ENCODE assay signal across 28 cellular contexts in genomic region chr13:44351505-44351854, GRCh38. TPM values are rescaled to one million over a fixed set of nuclear protein-coding genes. Genes with fewer than 3 reads are reported as not detected.
DNase-seq lines count a peak whose midpoint lies in the region; ATAC-seq and TF ChIP-seq lines count a peak whose summit lies in the region.
"Had no signal": no experiment of that assay in that cellular context is flagged by ENCODE, and none has a peak within 500 bp of the region (broad histone marks: within the 10 kb centered on the region; RNA-seq: fewer than 3 reads in every experiment).

No MANE protein-coding gene starts in this region.

- H3K4me1 ChIP-seq in DOHH2 (ENCODE audit: control insufficient read depth, low read length) (peaks cover 44% of the 10 kb centered on the region), right lobe of liver (peaks cover 0 to 12% (median 0%) of the 10 kb centered on the region in 4 donors), stomach (peaks cover 0 to 35% (median 3%) of the 10 kb centered on the region in 4 donors)
- H3K4me1 ChIP-seq: ascending aorta had no signal

- peaks cover 5% of the 10 kb centered on the region for H3K27me3 Mint-ChIP-seq in activated naive CD8-positive, alpha-beta T cell treated with anti-CD3 and anti-CD28 coated beads for 36 hours

- no peaks in the 10 kb centered on the region for H3K9me3 Mint-ChIP-seq in activated naive CD8-positive, alpha-beta T cell treated with anti-CD3 and anti-CD28 coated beads for 36 hours
- H3K9me3 Mint-ChIP-seq: activated T-cell treated with anti-CD3 and anti-CD28 coated beads, Interleukin-2, amount 50 U/mL, for 4 hours; nephron progenitor cell had no signal

- H3K4me2 ChIP-seq in DOHH2 (ENCODE audit: low read length) = peak overlapping the region; percentile 78

- H3K4me1 Mint-ChIP-seq in activated naive CD8-positive, alpha-beta T cell treated with anti-CD3 and anti-CD28 coated beads for 36 hours = peaks cover 10% of the 10 kb centered on the region

- H3K36me3 Mint-ChIP-seq in activated naive CD8-positive, alpha-beta T cell treated with anti-CD3 and anti-CD28 coated beads for 36 hours = no peaks in the 10 kb centered on the region
- H3K36me3 Mint-ChIP-seq: activated CD8-positive, alpha-beta memory T cell treated with anti-CD3 and anti-CD28 coated beads, Interleukin-2, amount 10 ng/mL, durations not matched to agents 7 days and 5 days had no signal

- no peaks in the 10 kb centered on the region for H4K20me1 ChIP-seq in DOHH2 (ENCODE audit: control insufficient read depth, insufficient read depth, low read depth, low read length)

- TF ChIP-seq CTCF in DOHH2 (IDR thresholded peaks at IDR 0.05; ENCODE audit: low read depth, low read length, poor library complexity, severe bottlenecking) = no peak
- TF ChIP-seq CTCF in right lobe of liver (IDR thresholded peaks at IDR 0.05) = no peak
- no peak for TF ChIP-seq CTCF in stomach (IDR thresholded peaks at IDR 0.05)

- 67% methylated on average over 1 of the region's 4 CpGs for WGBS in right lobe of liver (ENCODE audit: insufficient coverage, low coverage, low lambda C conversion rate, missing lambda C conversion rate)
- WGBS in stomach, 5 donors = 89 to 96% (median 92%) methylated on average over 4 of the region's 4 CpGs

- H3K27me3 ChIP-seq in DOHH2 (ENCODE audit: control insufficient read depth, low read length) (no peaks in the 10 kb centered on the region), right lobe of liver (no peaks in the 10 kb centered on the region), stomach (no peaks in the 10 kb centered on the region)
- H3K27me3 ChIP-seq: ascending aorta, ovary had no signal

- DNase-seq in ecto neural progenitor cell (ENCODE audit: low spot score) (peak; percentile 15), right lobe of liver (no peak), stomach (no peak), HPDE6-E6E7 (ENCODE audit: extremely low spot score) (no peak), medulla oblongata (ENCODE audit: extremely low spot score) (no peak)
- DNase-seq in activated naive CD8-positive, alpha-beta T cell treated with anti-CD3 and anti-CD28 coated beads for 36 hours = no peak
- DNase-seq: activated CD4-positive, alpha-beta T cell treated with anti-CD3 and anti-CD28 coated beads, Interleukin-2, amount 50 U/mL, for 4 hours; activated CD8-positive, alpha-beta memory T cell treated with anti-CD3 and anti-CD28 coated beads, Interleukin-2, amount 10 ng/mL, durations not matched to agents 7 days and 5 days; activated gamma-delta T cell treated with Interleukin-2 at 50 U/mL for 16 hours; activated T-cell treated with anti-CD3 and anti-CD28 coated beads, Interleukin-2, amount 50 U/mL, for 4 hours; C1 segment of cervical spinal cord; caudate nucleus; effector memory CD4-positive, alpha-beta T cell; KBM-7; mucosa of descending colon; NCI-H2029; nephron progenitor cell; NK-92 treated with Interleukin-12 subunit alpha and Interleukin-12 subunit beta, amount 100 ng/mL, for 24 hours; ovary; stimulated activated CD4-positive, alpha-beta T cell treated with anti-CD3 and anti-CD28 coated beads, Interleukin-1b, Interleukin-23, amount 100 ng/mL, for 48 hours; stimulated activated naive CD4-positive, alpha-beta T cell treated with Interleukin-2 at 50 U/mL for 16 hours had no signal

- H3K4me3 Mint-ChIP-seq in activated naive CD8-positive, alpha-beta T cell treated with anti-CD3 and anti-CD28 coated beads for 36 hours = no peak overlapping the region
- H3K4me3 Mint-ChIP-seq: activated CD8-positive, alpha-beta memory T cell treated with anti-CD3 and anti-CD28 coated beads, Interleukin-2, amount 10 ng/mL, durations not matched to agents 7 days and 5 days; activated T-cell treated with anti-CD3 and anti-CD28 coated beads, Interleukin-2, amount 50 U/mL, for 4 hours; nephron progenitor cell had no signal

- TF ChIP-seq POLR2A in right lobe of liver (IDR thresholded peaks at IDR 0.05) (no peak), stomach (IDR thresholded peaks at IDR 0.05) (no peak)

- no peaks in the 10 kb centered on the region for H3K79me2 ChIP-seq in DOHH2 (ENCODE audit: control insufficient read depth, low read length)

- no peaks in the 10 kb centered on the region for H3K9me2 ChIP-seq in DOHH2 (replicated peaks; ENCODE audit: control insufficient read depth, low read length)

- H3K27ac Mint-ChIP-seq in activated naive CD8-positive, alpha-beta T cell treated with anti-CD3 and anti-CD28 coated beads for 36 hours = no peak overlapping the region
- H3K27ac Mint-ChIP-seq: activated CD8-positive, alpha-beta memory T cell treated with anti-CD3 and anti-CD28 coated beads, Interleukin-2, amount 10 ng/mL, durations not matched to agents 7 days and 5 days; nephron progenitor cell had no signal

- peaks cover 3% of the 10 kb centered on the region; the same call in 1 of the 2 replicates for H3F3A ChIP-seq in DOHH2 (ENCODE audit: control insufficient read depth, insufficient read depth)

- peak overlapping the region; percentile 41 for H3K27ac ChIP-seq in DOHH2 (ENCODE audit: low read depth, low read length)
- peak overlapping the region in 2 of 3 donors; percentile 35 to 57 for H3K27ac ChIP-seq in right lobe of liver
- peak overlapping the region; percentile 59 to 83 (median 63) for H3K27ac ChIP-seq in stomach
- H3K27ac ChIP-seq: ascending aorta, coronary artery, ovary, thoracic aorta had no signal

- no peaks in the 10 kb centered on the region for H3K36me3 ChIP-seq in DOHH2 (ENCODE audit: control insufficient read depth, low read length)
- no peaks in the 10 kb centered on the region for H3K36me3 ChIP-seq in right lobe of liver
- no peaks in the 10 kb centered on the region for H3K36me3 ChIP-seq in stomach
- H3K36me3 ChIP-seq: ascending aorta, ovary, thoracic aorta had no signal

- intact Hi-C loops in right lobe of liver (cut with DNase I) (no loop called here), stomach (cut with DNase I; ENCODE audit: low total_unique reads) (no loop called here)

- ATAC-seq in right lobe of liver = no peak
- ATAC-seq: activated CD8-positive, alpha-beta memory T cell treated with anti-CD3 and anti-CD28 coated beads, Interleukin-2, amount 10 ng/mL, durations not matched to agents 7 days and 5 days; activated T-cell treated with anti-CD3 and anti-CD28 coated beads, Interleukin-2, amount 50 U/mL, for 4 hours; Right ventricle myocardium inferior had no signal

- H3K9me3 ChIP-seq in DOHH2 (ENCODE audit: control insufficient read depth, insufficient read depth, low read length) = no peaks in the 10 kb centered on the region
- H3K9me3 ChIP-seq in right lobe of liver = no peaks in the 10 kb centered on the region
- no peaks in the 10 kb centered on the region for H3K9me3 ChIP-seq in stomach
- H3K9me3 ChIP-seq: ascending aorta, mucosa of descending colon, ovary, thoracic aorta had no signal

- TF ChIP-seq EP300 in stomach (IDR thresholded peaks at IDR 0.05) = no peak

- H3K4me3 ChIP-seq in DOHH2 (ENCODE audit: low read length) (peak overlapping the region; percentile 59), right lobe of liver (no peak overlapping the region), stomach (no peak overlapping the region)
- H3K4me3 ChIP-seq: ascending aorta, coronary artery, lung, mucosa of descending colon, ovary, thoracic aorta had no signal

RNA-seq across cellular contexts. Expression of gene SERP2, which starts 22.1 kb away (rescaled TPM):
- total RNA-seq in right lobe of liver (1 to 10 TPM; 2.1 to 9.0 (median 2.8) TPM), stomach (100 to 1,000 TPM in 1 of 5 donors, 1 to 10 TPM in 3, not detected in 1; 1.0 to 255 (median 4.3) TPM)
- polyA plus RNA-seq in stomach = 10 to 100 TPM in 1 of 3 donors, 1 to 10 TPM in 2; 9.3 to 11.0 (median 9.5) TPM
- total RNA-seq in activated naive CD8-positive, alpha-beta T cell treated with anti-CD3 and anti-CD28 coated beads for 36 hours = 1 to 10 TPM; 3.1 TPM
- total RNA-seq: activated CD8-positive, alpha-beta memory T cell treated with anti-CD3 and anti-CD28 coated beads, Interleukin-2, amount 10 ng/mL, durations not matched to agents 7 days and 5 days; HT1080 had no signal
